Comparison of ENCODE assay signal across 29 cellular contexts in genomic region chr10:35043796-35044344, GRCh38. TPM values are rescaled to one million over a fixed set of nuclear protein-coding genes. Genes with fewer than 3 reads are reported as not detected.
A peak's percentile ranks its signal among the peaks of the same experiment; 100 is the strongest.
DNase-seq lines count a peak whose midpoint lies in the region; ATAC-seq, FAIRE-seq and TF ChIP-seq lines count a peak whose summit lies in the region.
"Had no signal": no experiment of that assay in that cellular context is flagged by ENCODE, and none has a peak within 500 bp of the region (broad histone marks: within the 10 kb centered on the region; RNA-seq: fewer than 3 reads in every experiment).

No MANE protein-coding gene starts in this region.

- no peak for TF ChIP-seq POLR2A in GM12892 (IDR thresholded peaks at IDR 0.05; ENCODE audit: low read depth, low read length)

- H3K27me3 Mint-ChIP-seq in effector memory CD8-positive, alpha-beta T cell: no peaks in the 10 kb centered on the region
- H3K27me3 Mint-ChIP-seq: activated naive CD4-positive, alpha-beta T cell treated with anti-CD3 and anti-CD28 coated beads, Interleukin-2, amount 10 ng/mL, durations not matched to agents 7 days and 5 days; dendritic cell treated with granulocyte-macrophage colony-stimulating factor and Interleukin-4, amounts not matched to agents 40 ng/mL and 50 ng/mL, for 4 days; natural killer cell treated with Interleukin-12 subunit alpha and Interleukin-12 subunit beta and Interleukin-15 and Interleukin-18, amount 100 ng/mL, for 72 hours had no signal

- no peak overlapping the region for H2AFZ ChIP-seq in osteoblast (ENCODE audit: low read length)
- H2AFZ ChIP-seq: PC-9 had no signal

- TF ChIP-seq CTCF in osteoblast (IDR thresholded peaks at IDR 0.05; ENCODE audit: extremely low read depth, low read depth, low read length): no peak

- FAIRE-seq in GM12892 (lab: Jason Lieb, UNC): no peak
- FAIRE-seq: pancreas, small intestine had no signal

- H3K27ac ChIP-seq in osteoblast (ENCODE audit: low read depth, low read length): no peak overlapping the region
- H3K27ac ChIP-seq: BLaER1 treated with 17β-estradiol and CSF1 and Interleukin-3, amounts not matched to agents 10 nM and 100 nM; lower lobe of right lung; pancreas; PC-9; upper lobe of left lung had no signal

- H3K4me1 Mint-ChIP-seq in effector memory CD8-positive, alpha-beta T cell (ENCODE audit: low read depth in 2 of 2): peaks cover 9% of the 10 kb centered on the region in 2 donors
- H3K4me1 Mint-ChIP-seq: activated naive CD4-positive, alpha-beta T cell treated with anti-CD3 and anti-CD28 coated beads, Interleukin-2, amount 10 ng/mL, durations not matched to agents 7 days and 5 days had no signal

- H4K20me1 ChIP-seq in osteoblast (ENCODE audit: insufficient read depth, low read length): no peaks in the 10 kb centered on the region

- no peaks in the 10 kb centered on the region for H3K27me3 ChIP-seq in osteoblast (ENCODE audit: insufficient read depth, low read length)
- H3K27me3 ChIP-seq: BLaER1 treated with 17β-estradiol and CSF1 and Interleukin-3, amounts not matched to agents 10 nM and 100 nM; pancreas; upper lobe of left lung had no signal

- H3K9me3 ChIP-seq in osteoblast (ENCODE audit: low read depth, low read length): no peaks in the 10 kb centered on the region
- H3K9me3 ChIP-seq: BLaER1 treated with 17β-estradiol and CSF1 and Interleukin-3, amounts not matched to agents 10 nM and 100 nM; lower lobe of right lung; mucosa of descending colon; pancreas; upper lobe of left lung had no signal

- peaks cover 8% of the 10 kb centered on the region for H3K79me2 ChIP-seq in osteoblast (ENCODE audit: insufficient read depth, low read length)

- H3K9me3 Mint-ChIP-seq in effector memory CD8-positive, alpha-beta T cell: no peaks in the 10 kb centered on the region
- H3K9me3 Mint-ChIP-seq: activated naive CD4-positive, alpha-beta T cell treated with anti-CD3 and anti-CD28 coated beads, Interleukin-2, amount 10 ng/mL, durations not matched to agents 7 days and 5 days; activated T-helper 1 cell treated with anti-CD3 and anti-CD28 coated beads, Interleukin-12 subunit alpha, Interleukin-12 subunit beta, Interleukin-2, Interleukin-4 antibody, amounts not matched to agents 30 ng/mL and 10 ng/mL and 1 ng/mL, durations not matched to agents 14 hours and 24 hours and 36 hours; dendritic cell treated with granulocyte-macrophage colony-stimulating factor and Interleukin-4, amounts not matched to agents 40 ng/mL and 50 ng/mL, for 4 days; natural killer cell treated with Interleukin-12 subunit alpha and Interleukin-12 subunit beta and Interleukin-15 and Interleukin-18, amount 100 ng/mL, for 72 hours had no signal

- no peak overlapping the region for H3K4me2 ChIP-seq in osteoblast (ENCODE audit: insufficient read depth, low read length)
- H3K4me2 ChIP-seq: PC-9 had no signal

- peaks cover 55% of the 10 kb centered on the region for H3K36me3 Mint-ChIP-seq in effector memory CD8-positive, alpha-beta T cell (ENCODE audit: insufficient read depth)

- no peak for ATAC-seq in effector memory CD8-positive, alpha-beta T cell (replicated peaks)
- ATAC-seq in HG03175 (IDR thresholded peaks at IDR 0.05; ENCODE audit: unreplicated experiment) (no peak), GM18498 (IDR thresholded peaks at IDR 0.05; ENCODE audit: unreplicated experiment) (no peak)
- ATAC-seq: lower lobe of right lung; mucosa of descending colon; natural killer cell treated with Interleukin-12 subunit alpha and Interleukin-12 subunit beta and Interleukin-15 and Interleukin-18, amount 100 ng/mL, for 72 hours; pancreas had no signal

- peak overlapping the region; percentile 32 to 49 for H3K27ac Mint-ChIP-seq in effector memory CD8-positive, alpha-beta T cell
- H3K27ac Mint-ChIP-seq: activated naive CD4-positive, alpha-beta T cell treated with anti-CD3 and anti-CD28 coated beads, Interleukin-2, amount 10 ng/mL, durations not matched to agents 7 days and 5 days; activated T-helper 1 cell treated with anti-CD3 and anti-CD28 coated beads, Interleukin-12 subunit alpha, Interleukin-12 subunit beta, Interleukin-2, Interleukin-4 antibody, amounts not matched to agents 30 ng/mL and 10 ng/mL and 1 ng/mL, durations not matched to agents 14 hours and 24 hours and 36 hours; dendritic cell treated with granulocyte-macrophage colony-stimulating factor and Interleukin-4, amounts not matched to agents 40 ng/mL and 50 ng/mL, for 4 days had no signal

- DNase-seq in GM03348 (ENCODE audit: low spot score) (peak; percentile 13), RPMI7951 (ENCODE audit: low read depth) (peak; percentile 16), osteoblast (ENCODE audit: insufficient read length, low spot score, missing footprints) (peak; percentile 76), GM12892 (ENCODE audit: insufficient read length) (no peak), occipital lobe (lab: John Stamatoyannopoulos, UW) (no peak)
- DNase-seq in effector memory CD8-positive, alpha-beta T cell: no peak
- DNase-seq: activated CD4-positive, alpha-beta T cell treated with anti-CD3 and anti-CD28 coated beads, Interleukin-2, amount 50 U/mL, for 4 hours; activated CD4-positive, CD25-positive, alpha-beta regulatory T cell; activated naive CD4-positive, alpha-beta T cell treated with anti-CD3 and anti-CD28 coated beads, Interleukin-2, amount 10 ng/mL, durations not matched to agents 7 days and 5 days; DMS79; lower lobe of right lung; mucosa of descending colon; NCI-H1092; NCI-H2029; NCI-H524 treated with DMSO at 0.1 percent for 48 hours; pancreas; PC-9; retina; SIG-M5; small intestine; stimulated activated CD4-positive, alpha-beta T cell treated with anti-CD3 and anti-CD28 coated beads, Interleukin-1b, Interleukin-23, amount 100 ng/mL, for 48 hours; stimulated activated CD8-positive, alpha-beta memory T cell treated with anti-CD3 and anti-CD28 coated beads, Interleukin-4, amount 100 ng/mL, for 48 hours; upper lobe of left lung had no signal

- peaks cover 26% of the 10 kb centered on the region for H3K4me1 ChIP-seq in osteoblast (ENCODE audit: insufficient read depth, low read length)
- H3K4me1 ChIP-seq: lower lobe of right lung had no signal

- H3K36me3 ChIP-seq in osteoblast (ENCODE audit: insufficient read depth, low read length): peaks cover 13% of the 10 kb centered on the region

- H3K4me3 ChIP-seq in osteoblast (ENCODE audit: insufficient read depth, low read length): no peak overlapping the region
- H3K4me3 ChIP-seq: BLaER1 treated with 17β-estradiol and CSF1 and Interleukin-3, amounts not matched to agents 10 nM and 100 nM; lower lobe of right lung; mucosa of descending colon; pancreas; PC-9; upper lobe of left lung had no signal

- no peak overlapping the region for H3K4me3 Mint-ChIP-seq in effector memory CD8-positive, alpha-beta T cell
- H3K4me3 Mint-ChIP-seq: activated naive CD4-positive, alpha-beta T cell treated with anti-CD3 and anti-CD28 coated beads, Interleukin-2, amount 10 ng/mL, durations not matched to agents 7 days and 5 days; activated T-helper 1 cell treated with anti-CD3 and anti-CD28 coated beads, Interleukin-12 subunit alpha, Interleukin-12 subunit beta, Interleukin-2, Interleukin-4 antibody, amounts not matched to agents 30 ng/mL and 10 ng/mL and 1 ng/mL, durations not matched to agents 14 hours and 24 hours and 36 hours; dendritic cell treated with granulocyte-macrophage colony-stimulating factor and Interleukin-4, amounts not matched to agents 40 ng/mL and 50 ng/mL, for 4 days; natural killer cell treated with Interleukin-12 subunit alpha and Interleukin-12 subunit beta and Interleukin-15 and Interleukin-18, amount 100 ng/mL, for 72 hours had no signal

RNA-seq across cellular contexts. Expression of gene CUL2, which starts 46.3 kb away (rescaled TPM):
- total RNA-seq in RPMI7951 (2014; rRNA removed; shearing (Covaris generic)): 48.9 and 51.9 TPM in 2 replicates
- total RNA-seq in osteoblast (29.0 and 32.7 TPM in 2 replicates), occipital lobe (55.1 TPM)
- 31.6 TPM for polyA plus RNA-seq in GM12892 (2012; ENCODE audit: missing spikeins)

Comparison
In these comparisons a context has a peak if more than half of its experiments do, and no peak if none do; other contexts are left out.
1. DNase-seq: peak in GM03348 (single experiment), RPMI7951 (single experiment) and osteoblast (single experiment); none in effector memory CD8-positive, alpha-beta T cell (0 of 3), GM12892 (single experiment) and occipital lobe (single experiment).